8 cellular contexts compared by ENCODE assay signal in the genomic region with DNA sequence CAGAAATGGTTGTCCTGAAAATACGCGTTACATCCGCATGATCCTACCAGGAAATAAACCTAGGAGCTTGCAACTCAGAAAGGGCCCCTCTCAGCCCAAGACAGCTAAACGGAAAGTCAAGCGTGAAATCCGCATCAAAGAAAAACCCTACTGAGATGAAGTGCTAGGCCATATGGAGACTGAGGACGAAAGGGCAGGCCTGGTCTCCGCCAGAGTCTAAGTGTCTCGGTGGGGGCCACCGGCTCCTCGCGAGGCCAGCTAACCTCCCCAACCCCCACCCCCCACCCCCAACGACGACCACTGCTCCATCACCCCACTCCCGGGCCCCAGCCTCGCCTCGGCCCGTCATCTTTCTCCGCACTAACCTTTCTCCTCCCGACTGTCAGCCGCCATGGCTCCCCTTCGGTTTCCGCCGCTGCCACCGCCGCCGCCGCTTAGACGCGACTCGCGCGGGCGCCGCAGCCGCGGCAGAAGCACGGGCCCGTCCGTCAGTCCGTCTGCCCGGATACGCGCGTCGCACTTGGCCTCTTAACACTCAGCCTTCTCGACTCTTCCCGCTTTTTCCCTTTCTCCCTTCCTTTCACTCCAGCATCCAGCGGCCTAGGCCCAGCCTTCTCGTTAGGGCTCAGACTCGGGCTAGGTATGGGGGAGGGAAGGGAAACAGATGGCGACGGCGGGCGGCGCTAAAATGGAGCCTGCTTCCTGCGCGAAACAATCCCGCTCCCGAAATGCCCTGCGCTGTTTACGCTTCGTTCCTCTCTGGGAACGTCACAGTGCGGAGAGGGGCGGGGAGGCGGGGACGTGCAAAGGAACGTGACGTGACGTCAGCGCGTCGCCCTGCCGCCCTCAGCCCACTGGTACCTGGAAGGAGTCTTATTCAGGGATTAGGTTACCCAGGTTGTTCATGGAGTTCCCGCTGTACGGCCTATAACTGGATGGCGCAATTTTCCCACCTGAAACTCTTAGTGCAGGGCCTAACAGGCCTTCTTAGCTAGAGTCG. TPM values are rescaled to one million over a fixed set of nuclear protein-coding genes. Genes with fewer than 3 reads are reported as not detected.
DNase-seq lines count a peak whose midpoint lies in the region; ATAC-seq and TF ChIP-seq lines count a peak whose summit lies in the region.

A gene (minus strand): TSS at position 730 of the 1,000 bp plus-strand sequence. CDS start 337 bp downstream, at position 393.

- no peaks in the 10 kb centered on the region for H3K36me3 ChIP-seq in Caco-2 (ENCODE audit: control insufficient read depth, insufficient read depth, low read length)
- H3K36me3 ChIP-seq in NT2/D1 (ENCODE audit: insufficient read depth, insufficient read length, low read length): peaks cover 13% of the 10 kb centered on the region
- no peaks in the 10 kb centered on the region for H3K36me3 ChIP-seq in endocrine pancreas (ENCODE audit: control insufficient read depth, insufficient read depth, low read length)
- H3K36me3 ChIP-seq in mesenchymal stem cell (ENCODE audit: control insufficient read depth in 1 of 2, insufficient read depth in 2 of 2, low read depth in 1 of 2, low read length in 2 of 2): peaks cover 0 to 4% of the 10 kb centered on the region in 2 experiments

- no peak for TF ChIP-seq CTCF in Caco-2 (IDR thresholded peaks at IDR 0.05; ENCODE audit: insufficient read depth in 1 of 2, low read depth in 1 of 2, low read length in 1 of 2, severe bottlenecking in 1 of 2, unreplicated experiment in 1 of 2)

- DNase-seq in Caco-2: peak; percentile 96 to 97
- DNase-seq in HUDEP-2 (lab: John Stamatoyannopoulos, UW; ENCODE audit: unreplicated experiment in 76 of 76): peak; percentile 17 to 93 (median 85)
- peak; percentile 90 for DNase-seq in NT2/D1 (ENCODE audit: low read depth, low spot score)
- peak; percentile 98 for DNase-seq in activated CD8-positive, alpha-beta memory T cell treated with anti-CD3 and anti-CD28 coated beads, Interleukin-2, amount 10 ng/mL, durations not matched to agents 7 days and 5 days
- peak; percentile 96 for DNase-seq in mesenchymal stem cell
- peak; percentile 90 for DNase-seq in stimulated activated CD8-positive, alpha-beta memory T cell treated with anti-CD3 and anti-CD28 coated beads, Interleukin-12 subunit alpha, Interleukin-12 subunit beta, amount 100 ng/mL, for 4 hours (ENCODE audit: low read depth)

- H3K9me3 ChIP-seq in Caco-2 (no peaks in the 10 kb centered on the region), NT2/D1 (ENCODE audit: insufficient read depth, low read length) (no peaks in the 10 kb centered on the region), endocrine pancreas (ENCODE audit: control insufficient read depth, low read length) (no peaks in the 10 kb centered on the region), mesenchymal stem cell (ENCODE audit: control insufficient read depth, low read length) (no peaks in the 10 kb centered on the region)

- H3K4me3 ChIP-seq in Caco-2 (ENCODE audit: low read depth, low read length) (peak within 1 kb of the TSS; percentile 74), NT2/D1 (ENCODE audit: insufficient read length, low read depth) (peak within 1 kb of the TSS; percentile 83), endocrine pancreas (ENCODE audit: control insufficient read depth, insufficient read depth, low read length) (peak within 1 kb of the TSS; percentile 100), mesenchymal stem cell (ENCODE audit: insufficient read depth in 1 of 2, low read depth in 1 of 2, low read length in 2 of 2) (peak within 1 kb of the TSS; percentile 95)

- H3K4me2 ChIP-seq in mesenchymal stem cell (ENCODE audit: low read length, poor library complexity, severe bottlenecking): peak within 1 kb of the TSS; percentile 49

- no peaks in the 10 kb centered on the region for H3K27me3 Mint-ChIP-seq in Caco-2 (ENCODE audit: insufficient read depth, unreplicated experiment)
- no peaks in the 10 kb centered on the region for H3K27me3 Mint-ChIP-seq in activated CD8-positive, alpha-beta memory T cell treated with anti-CD3 and anti-CD28 coated beads, Interleukin-2, amount 10 ng/mL, durations not matched to agents 7 days and 5 days

- no peaks in the 10 kb centered on the region for H3K79me1 ChIP-seq in mesenchymal stem cell (replicated peaks; ENCODE audit: low read length, poor library complexity, severe bottlenecking)

- H3K27ac ChIP-seq in mesenchymal stem cell (ENCODE audit: low read length, poor library complexity, severe bottlenecking): peak within 1 kb of the TSS; percentile 97

- peak within 1 kb of the TSS; percentile 97 for H3K4ac ChIP-seq in mesenchymal stem cell (ENCODE audit: low read depth in 1 of 2, low read length in 2 of 2)

- H4K8ac ChIP-seq in mesenchymal stem cell (ENCODE audit: low read length): peak within 1 kb of the TSS; percentile 98

- WGBS in mesenchymal stem cell: 1% methylated on average over 62 of the region's 79 CpGs

- no peaks in the 10 kb centered on the region for H3K27me3 ChIP-seq in Caco-2 (replicated peaks; ENCODE audit: control insufficient read depth, insufficient read depth, low read length)
- H3K27me3 ChIP-seq in NT2/D1 (ENCODE audit: insufficient read depth, insufficient read length): no peaks in the 10 kb centered on the region
- no peaks in the 10 kb centered on the region for H3K27me3 ChIP-seq in endocrine pancreas (ENCODE audit: control insufficient read depth, insufficient read depth, low read length)
- H3K27me3 ChIP-seq in mesenchymal stem cell (ENCODE audit: control insufficient read depth in 1 of 2, insufficient read depth in 1 of 2, low read length in 2 of 2): no peaks in the 10 kb centered on the region

- CTCF ChIA-PET in Caco-2 (lab: Charles Lee): interaction anchor here (0.8 to 1.8 kb wide), 5 partner anchors 13 to 78 kb away, joined by 3 to 6 read pairs (median 4); no protein-coding TSS in a partner anchor
- CTCF ChIA-PET in activated CD8-positive, alpha-beta memory T cell treated with anti-CD3 and anti-CD28 coated beads, Interleukin-2, amount 10 ng/mL, durations not matched to agents 7 days and 5 days (lab: Charles Lee): interaction anchor here (0.6 kb wide), 1 partner anchor 25 kb away, joined by 3 read pairs; no protein-coding TSS in a partner anchor

- H4K91ac ChIP-seq in mesenchymal stem cell (ENCODE audit: low read length): peak within 1 kb of the TSS; percentile 98

- peak within 1 kb of the TSS; percentile 92 for H3K4me3 Mint-ChIP-seq in Caco-2 (ENCODE audit: unreplicated experiment)
- H3K4me3 Mint-ChIP-seq in activated CD8-positive, alpha-beta memory T cell treated with anti-CD3 and anti-CD28 coated beads, Interleukin-2, amount 10 ng/mL, durations not matched to agents 7 days and 5 days: peak within 1 kb of the TSS; percentile 87

- peak within 1 kb of the TSS; percentile 95 for H3K27ac Mint-ChIP-seq in Caco-2 (ENCODE audit: unreplicated experiment)
- peak within 1 kb of the TSS; percentile 98 for H3K27ac Mint-ChIP-seq in activated CD8-positive, alpha-beta memory T cell treated with anti-CD3 and anti-CD28 coated beads, Interleukin-2, amount 10 ng/mL, durations not matched to agents 7 days and 5 days

- H2AK5ac ChIP-seq in mesenchymal stem cell (ENCODE audit: low read length, severe bottlenecking): peak within 1 kb of the TSS; percentile 96

- POLR2A ChIA-PET in Caco-2 (lab: Charles Lee): interaction anchor here (0.6 to 1.1 kb wide), 7 partner anchors 12 to 77 kb away, joined by 3 to 6 read pairs (median 4); no protein-coding TSS in a partner anchor

- peak within 1 kb of the TSS; percentile 82 for H2BK15ac ChIP-seq in mesenchymal stem cell (ENCODE audit: low read depth, poor library complexity, severe bottlenecking)

- peak within 1 kb of the TSS; percentile 82 for H2BK120ac ChIP-seq in mesenchymal stem cell (ENCODE audit: low read depth, low read length)

- peak within 1 kb of the TSS in 1 of 2 experiments; percentile 77 for H2BK12ac ChIP-seq in mesenchymal stem cell (ENCODE audit: low read length in 2 of 2)

- no peaks in the 10 kb centered on the region for H3K9me3 Mint-ChIP-seq in Caco-2 (ENCODE audit: unreplicated experiment)
- H3K9me3 Mint-ChIP-seq in activated CD8-positive, alpha-beta memory T cell treated with anti-CD3 and anti-CD28 coated beads, Interleukin-2, amount 10 ng/mL, durations not matched to agents 7 days and 5 days (ENCODE audit: low read depth): no peaks in the 10 kb centered on the region

- H3K4me1 ChIP-seq in Caco-2 (peaks cover 29% of the 10 kb centered on the region), NT2/D1 (ENCODE audit: insufficient read depth, insufficient read length) (no peaks in the 10 kb centered on the region), endocrine pancreas (ENCODE audit: control insufficient read depth, insufficient read depth, low read length) (peaks cover 25% of the 10 kb centered on the region), mesenchymal stem cell (ENCODE audit: control insufficient read depth, insufficient read depth, low read depth, low read length) (peaks cover 2% of the 10 kb centered on the region)

- ATAC-seq in GM21381 (IDR thresholded peaks at IDR 0.05; ENCODE audit: unreplicated experiment): peak; percentile 96
- peak; percentile 96 for ATAC-seq in activated CD8-positive, alpha-beta memory T cell treated with anti-CD3 and anti-CD28 coated beads, Interleukin-2, amount 10 ng/mL, durations not matched to agents 7 days and 5 days

- peaks cover 7% of the 10 kb centered on the region for H3K4me1 Mint-ChIP-seq in Caco-2 (ENCODE audit: low read depth, unreplicated experiment)
- H3K4me1 Mint-ChIP-seq in activated CD8-positive, alpha-beta memory T cell treated with anti-CD3 and anti-CD28 coated beads, Interleukin-2, amount 10 ng/mL, durations not matched to agents 7 days and 5 days: peaks cover 32% of the 10 kb centered on the region

- H2BK5ac ChIP-seq in mesenchymal stem cell (ENCODE audit: low read depth, low read length, poor library complexity, severe bottlenecking): peak within 1 kb of the TSS; percentile 86

- peak within 1 kb of the TSS in 1 of 2 experiments; percentile 100 for H3K23ac ChIP-seq in mesenchymal stem cell (ENCODE audit: low read length in 2 of 2)

- H3K9ac ChIP-seq in NT2/D1 (ENCODE audit: insufficient read length, low read depth) (peak within 1 kb of the TSS; percentile 93), endocrine pancreas (ENCODE audit: control insufficient read depth, insufficient read depth, low read length) (peak within 1 kb of the TSS; percentile 92), mesenchymal stem cell (ENCODE audit: low read length) (peak within 1 kb of the TSS; percentile 99)

- no TSS peak for BruUV-seq in Caco-2 (replicated peaks; lab: Mats Ljungman, UMichigan)

- intact Hi-C loops in Caco-2 (cut with micrococcal nuclease; ENCODE audit: unreplicated experiment): loop anchor here (1.0 to 2.0 kb wide), 5 partner anchors 12 to 77 kb away; no protein-coding TSS in a partner anchor

- peak within 1 kb of the TSS in 1 of 2 experiments; percentile 97 for H3K14ac ChIP-seq in mesenchymal stem cell (ENCODE audit: low read length in 2 of 2)

- peaks cover 15% of the 10 kb centered on the region for H3K36me3 Mint-ChIP-seq in Caco-2 (ENCODE audit: insufficient read depth, unreplicated experiment)
- peaks cover 13% of the 10 kb centered on the region for H3K36me3 Mint-ChIP-seq in activated CD8-positive, alpha-beta memory T cell treated with anti-CD3 and anti-CD28 coated beads, Interleukin-2, amount 10 ng/mL, durations not matched to agents 7 days and 5 days

- peak within 1 kb of the TSS; percentile 96 for H2AFZ ChIP-seq in mesenchymal stem cell (ENCODE audit: low read depth, low read length)

- peak within 1 kb of the TSS; percentile 99 to 100 for H3K18ac ChIP-seq in mesenchymal stem cell (ENCODE audit: low read depth in 1 of 2, low read length in 2 of 2)

RNA-seq across cellular contexts. Expression of the gene that starts here (rescaled TPM):
- total RNA-seq in Caco-2 (2022): 101 and 109 TPM in 2 replicates
- total RNA-seq in activated CD8-positive, alpha-beta memory T cell treated with anti-CD3 and anti-CD28 coated beads, Interleukin-2, amount 10 ng/mL, durations not matched to agents 7 days and 5 days: 10 to 100 TPM; 70.7 to 76.6 TPM
- 33.5 TPM for polyA plus RNA-seq in mesenchymal stem cell (2013, experiment 1 of 2)
- polyA plus RNA-seq in mesenchymal stem cell (2013, experiment 2 of 2): 31.9 TPM

Comparison
In these comparisons a context has a peak if more than half of its experiments do, and no peak if none do; other contexts are left out.
1. Peak in every context shown above with its lines: DNase-seq, ATAC-seq, H3K4me3 ChIP-seq and H3K27ac ChIP-seq.